Comparison of ENCODE assay signal across 8 cellular contexts in the genomic region with DNA sequence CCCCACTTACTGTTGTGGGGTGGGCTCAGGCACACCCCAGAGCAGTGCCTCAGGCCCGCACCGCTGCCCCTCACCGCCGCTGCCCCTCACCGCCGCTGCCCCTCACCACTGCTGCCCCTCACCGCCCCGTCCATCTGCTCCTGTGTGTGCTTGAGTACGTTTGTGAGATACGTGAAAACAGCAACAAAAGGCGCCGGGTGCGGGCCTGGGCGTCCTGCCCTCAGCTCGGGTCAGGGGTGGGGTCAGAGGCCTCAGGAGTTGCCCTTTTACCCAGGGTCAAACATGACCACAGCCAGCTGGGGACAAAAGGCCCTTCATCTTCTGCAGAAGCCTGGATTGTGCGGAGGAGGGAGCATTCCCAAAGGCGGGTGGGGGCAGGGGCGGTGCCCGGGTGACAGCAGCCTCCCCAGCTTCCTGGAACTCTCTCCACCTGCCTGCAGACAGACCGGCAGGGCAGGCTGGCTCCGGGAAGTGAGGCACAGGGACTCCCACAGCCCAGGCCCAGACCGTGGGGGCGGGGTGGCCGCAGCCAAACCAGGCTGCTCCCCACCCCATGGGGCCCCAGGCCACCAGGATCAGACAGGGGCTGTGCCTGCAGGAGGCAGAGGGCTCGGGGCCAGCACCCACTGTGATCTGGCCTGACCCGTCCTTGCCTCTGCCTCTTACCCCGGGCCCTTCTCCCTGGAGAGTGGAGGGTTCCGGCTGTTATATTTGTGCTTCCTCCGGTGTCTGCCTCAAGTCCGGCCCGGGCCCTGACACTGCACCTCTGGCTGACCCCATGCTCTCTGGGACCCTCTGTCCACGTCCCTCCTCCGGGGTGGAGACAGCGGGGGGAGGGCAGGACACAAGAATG. TPM values are rescaled to one million over a fixed set of nuclear protein-coding genes. Genes with fewer than 3 reads are reported as not detected.
DNase-seq lines count a peak whose midpoint lies in the region; ATAC-seq and TF ChIP-seq lines count a peak whose summit lies in the region.

No MANE protein-coding gene starts in this region.

- no peak for TF ChIP-seq POLR2A in lower leg skin (IDR thresholded peaks at IDR 0.05)
- no peak for TF ChIP-seq POLR2A in testis (IDR thresholded peaks at IDR 0.05)

- CTCF ChIA-PET in mammary epithelial cell (lab: Charles Lee; ENCODE audit: low non-redundant PET): interaction anchor here (0.7 kb wide), 1 partner anchor 89 kb away, joined by 3 read pairs; no protein-coding TSS in a partner anchor

- H4K20me1 ChIP-seq in BLaER1 (peaks cover 23% of the 10 kb centered on the region), mammary epithelial cell (ENCODE audit: insufficient read depth, low read length) (no peaks in the 10 kb centered on the region)

- intact Hi-C loops in mammary epithelial cell (cut with micrococcal nuclease): no loop called here
- intact Hi-C loops in lower leg skin (cut with DNase I; ENCODE audit: low total_unique reads): no loop called here
- intact Hi-C loops in testis (cut with DNase I; ENCODE audit: low total_unique reads): no loop called here

- no peak for TF ChIP-seq CTCF in mammary epithelial cell (conservative IDR thresholded peaks at IDR 0.05 in 1 of 2, IDR thresholded peaks at IDR 0.05 in 1 of 2; ENCODE audit: extremely low read depth in 1 of 2, insufficient read depth in 1 of 2, low read depth in 1 of 2, low read length in 2 of 2)
- TF ChIP-seq CTCF in lower leg skin (IDR thresholded peaks at IDR 0.05): no peak
- no peak for TF ChIP-seq CTCF in testis (IDR thresholded peaks at IDR 0.05)

- H3K4me3 ChIP-seq in BLaER1 (peak overlapping the region; percentile 75), HUES48 (ENCODE audit: low read depth, low read length) (peak overlapping the region; percentile 21; the same call in 1 of the 2 replicates), mammary epithelial cell (replicated peaks in 1 of 3; ENCODE audit: insufficient read depth in 1 of 3, low read depth in 2 of 3, low read length in 3 of 3) (no peak overlapping the region), lower leg skin (ENCODE audit: low read depth, poor library complexity, severe bottlenecking) (no peak overlapping the region), testis (no peak overlapping the region)

- H2AFZ ChIP-seq in mammary epithelial cell (ENCODE audit: low read depth, low read length): peak overlapping the region; percentile 79

- H3K36me3 ChIP-seq in BLaER1 (no peaks in the 10 kb centered on the region), HUES48 (ENCODE audit: control insufficient read depth, insufficient read depth, low read length) (no peaks in the 10 kb centered on the region), mammary epithelial cell (ENCODE audit: insufficient read depth, low read length) (no peaks in the 10 kb centered on the region), testis (ENCODE audit: low read depth, missing control alignments) (no peaks in the 10 kb centered on the region)

- H3K4me2 ChIP-seq in BLaER1 (peak overlapping the region; percentile 100), mammary epithelial cell (ENCODE audit: insufficient read depth, low read depth, low read length) (peak overlapping the region; percentile 77)

- BruUV-seq in mammary epithelial cell (replicated peaks; lab: Mats Ljungman, UMichigan): no TSS peak

- H3K27ac ChIP-seq in BLaER1 (peak overlapping the region; percentile 94), HUES48 (ENCODE audit: low read depth, low read length) (peak overlapping the region; percentile 94), mammary epithelial cell (ENCODE audit: insufficient read depth, low read depth, low read length) (no peak overlapping the region), testis (peak overlapping the region; percentile 88 to 89)

- in situ Hi-C loops in mammary epithelial cell (cut with MboI; ENCODE audit: low sequenced_read_pairs in 2 of 2): no loop called here

- H3K4me1 ChIP-seq in BLaER1: peaks cover 92% of the 10 kb centered on the region
- H3K4me1 ChIP-seq in HUES48 (ENCODE audit: control insufficient read depth, insufficient read depth, low read length): peaks cover 37% of the 10 kb centered on the region
- peaks cover 50% of the 10 kb centered on the region for H3K4me1 ChIP-seq in mammary epithelial cell (ENCODE audit: insufficient read depth, low read length)
- peaks cover 78% of the 10 kb centered on the region for H3K4me1 ChIP-seq in testis

- no peaks in the 10 kb centered on the region for H3K79me2 ChIP-seq in mammary epithelial cell (ENCODE audit: insufficient read depth, low read length)

- peak; percentile 49 for DNase-seq in mammary epithelial cell
- peak; percentile 70 to 94 for DNase-seq in lower leg skin (ENCODE audit: low spot score in 2 of 2)
- DNase-seq in testis: peak; percentile 92
- DNase-seq in NAMALWA (ENCODE audit: low spot score): no peak
- DNase-seq in SK-N-DZ (ENCODE audit: low spot score): no peak

- dilution Hi-C loops in mammary epithelial cell (cut with HindIII; ENCODE audit: low sequenced_read_pairs): no loop called here

- H3K27me3 ChIP-seq in BLaER1: no peaks in the 10 kb centered on the region
- H3K27me3 ChIP-seq in HUES48 (ENCODE audit: control insufficient read depth, insufficient read depth, low read length): peaks cover 11% of the 10 kb centered on the region
- H3K27me3 ChIP-seq in mammary epithelial cell (ENCODE audit: insufficient read depth, low read length): no peaks in the 10 kb centered on the region
- H3K27me3 ChIP-seq in testis: no peaks in the 10 kb centered on the region

- 22% methylated on average over 29 of the region's 34 CpGs for WGBS in mammary epithelial cell (ENCODE audit: low coverage, missing lambda C conversion rate)
- WGBS in lower leg skin, 2 donors: 37 to 43% methylated on average over 26 to 27 of the region's 34 CpGs
- 30 to 54% methylated on average over 19 to 33 of the region's 34 CpGs for WGBS in testis, 2 donors

- H3K9me3 ChIP-seq in BLaER1 (no peaks in the 10 kb centered on the region), HUES48 (ENCODE audit: control insufficient read depth, insufficient read depth, low read length) (no peaks in the 10 kb centered on the region), mammary epithelial cell (replicated peaks; ENCODE audit: insufficient read depth, low read length) (no peaks in the 10 kb centered on the region), testis (no peaks in the 10 kb centered on the region)

- ATAC-seq in HG03280 (IDR thresholded peaks at IDR 0.05; ENCODE audit: unreplicated experiment): no peak

- H3K9ac ChIP-seq in BLaER1 (peak overlapping the region; percentile 82), HUES48 (ENCODE audit: low read depth, low read length) (peak overlapping the region; percentile 38; the same call in 1 of the 2 replicates), mammary epithelial cell (ENCODE audit: insufficient read depth, low read length) (no peak overlapping the region)

RNA-seq across cellular contexts. Expression of gene VWA1, which starts 2.3 kb away (rescaled TPM):
- total RNA-seq in mammary epithelial cell (10 to 100 TPM; 11.3 to 27.3 TPM), lower leg skin (10 to 100 TPM; 26.5 to 36.4 (median 30.1) TPM), testis (10 to 100 TPM; 64.0 to 90.6 TPM)
- polyA plus RNA-seq in mammary epithelial cell (4.2 TPM), testis (ENCODE audit: insufficient read depth, low read depth, low replicate concordance) (46.6 TPM)
- polyA minus RNA-seq in mammary epithelial cell: 1.2 TPM
- polyA plus RNA-seq in SK-N-DZ (2014; cell fraction: cytosol; rRNA removed): 0.06 and 1.5 TPM in 2 replicates
- 0.27 and 2.0 TPM in 2 replicates for polyA plus RNA-seq in SK-N-DZ (2014; cell fraction: nucleus; rRNA removed)

RNA-seq across cellular contexts. Expression of gene ANKRD65, which starts 12.1 kb away (rescaled TPM):
- total RNA-seq in mammary epithelial cell (1 to 10 TPM; 3.1 to 7.5 TPM), lower leg skin (10 to 100 TPM in 1 of 4 donors, 1 to 10 TPM in 3; 3.1 to 10.9 (median 6.2) TPM), testis (10 to 100 TPM; 10.4 to 14.7 TPM)
- polyA plus RNA-seq in mammary epithelial cell (3.6 TPM), testis (ENCODE audit: insufficient read depth, low read depth, low replicate concordance) (10.0 TPM)
- polyA minus RNA-seq in mammary epithelial cell: 9.3 TPM
- polyA plus RNA-seq in SK-N-DZ (2014; cell fraction: cytosol; rRNA removed): 0.81 TPM in 1 of 2 replicates, not detected in the other
- polyA plus RNA-seq in SK-N-DZ (2014; cell fraction: nucleus; rRNA removed): 0.90 and 0.97 TPM in 2 replicates

RNA-seq across cellular contexts. Expression of gene ATAD3C, which starts 16.3 kb away (rescaled TPM):
- total RNA-seq in mammary epithelial cell (1 to 10 TPM; 1.8 to 4.6 TPM), lower leg skin (1 to 10 TPM in 1 of 4 donors, under 1 TPM in 3; 0.17 to 2.1 (median 0.63) TPM), testis (1 to 10 TPM; 1.3 to 3.0 TPM)
- polyA plus RNA-seq in mammary epithelial cell (2.6 TPM), testis (ENCODE audit: insufficient read depth, low read depth, low replicate concordance) (1.5 TPM)
- 0.26 TPM for polyA minus RNA-seq in mammary epithelial cell
- 0.06 TPM in 1 of 2 replicates, not detected in the other for polyA plus RNA-seq in SK-N-DZ (2014; cell fraction: cytosol; rRNA removed)
- not detected in 2 replicates for polyA plus RNA-seq in SK-N-DZ (2014; cell fraction: nucleus; rRNA removed)

RNA-seq across cellular contexts. Expression of gene MRPL20, which starts 26.1 kb away (rescaled TPM):
- 100 to 1,000 TPM in 1 of 2 donors, 10 to 100 TPM in 1; 56.7 to 115 TPM for total RNA-seq in mammary epithelial cell
- polyA plus RNA-seq in mammary epithelial cell: 157 TPM
- polyA minus RNA-seq in mammary epithelial cell: 119 TPM
- total RNA-seq in lower leg skin: 100 to 1,000 TPM in 3 of 4 donors, 10 to 100 TPM in 1; 83.4 to 122 (median 106) TPM
- 100 to 1,000 TPM; 104 to 123 TPM for total RNA-seq in testis
- polyA plus RNA-seq in testis (ENCODE audit: insufficient read depth, low read depth, low replicate concordance): 110 TPM
- polyA plus RNA-seq in SK-N-DZ (2014; cell fraction: cytosol; rRNA removed): 122 and 124 TPM in 2 replicates
- 65.7 and 70.6 TPM in 2 replicates for polyA plus RNA-seq in SK-N-DZ (2014; cell fraction: nucleus; rRNA removed)

RNA-seq across cellular contexts. Expression of gene CCNL2, which starts 34.0 kb away (rescaled TPM):
- total RNA-seq in mammary epithelial cell: 100 to 1,000 TPM; 103 to 140 TPM
- polyA plus RNA-seq in mammary epithelial cell: 64.9 TPM
- 21.9 TPM for polyA minus RNA-seq in mammary epithelial cell
- 100 to 1,000 TPM; 122 to 249 (median 142) TPM for total RNA-seq in lower leg skin
- total RNA-seq in testis: 100 to 1,000 TPM; 204 to 209 TPM
- polyA plus RNA-seq in testis (ENCODE audit: insufficient read depth, low read depth, low replicate concordance): 90.9 TPM
- 114 and 186 TPM in 2 replicates for polyA plus RNA-seq in SK-N-DZ (2014; cell fraction: cytosol; rRNA removed)
- polyA plus RNA-seq in SK-N-DZ (2014; cell fraction: nucleus; rRNA removed): 1,610 and 2,471 TPM in 2 replicates

Comparison
In these comparisons a context has a peak if more than half of its experiments do, and no peak if none do; other contexts are left out.
1. H3K4me3 ChIP-seq: peak in BLaER1 (single experiment) and HUES48 (single experiment); none in mammary epithelial cell (0 of 3), lower leg skin (single experiment) and testis (0 of 2).
2. DNase-seq: peak in mammary epithelial cell (single experiment), lower leg skin (2 of 2) and testis (single experiment); none in NAMALWA (single experiment) and SK-N-DZ (single experiment).